ENCODE assay signal across 1 cellular context in genomic region chr5:137470111-137470920, GRCh38.
TF ChIP-seq lines count a peak whose summit lies in the region.

No MANE protein-coding gene starts in this region.

TF ChIP-seq in A549, 52 proteins besides CTCF, POLR2A, EP300 and RAD21 (continued from another document):
- TF ChIP-seq, protein P1, sequence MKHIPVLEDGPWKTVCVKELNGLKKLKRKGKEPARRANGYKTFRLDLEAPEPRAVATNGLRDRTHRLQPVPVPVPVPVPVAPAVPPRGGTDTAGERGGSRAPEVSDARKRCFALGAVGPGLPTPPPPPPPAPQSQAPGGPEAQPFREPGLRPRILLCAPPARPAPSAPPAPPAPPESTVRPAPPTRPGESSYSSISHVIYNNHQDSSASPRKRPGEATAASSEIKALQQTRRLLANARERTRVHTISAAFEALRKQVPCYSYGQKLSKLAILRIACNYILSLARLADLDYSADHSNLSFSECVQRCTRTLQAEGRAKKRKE (CRISPR knock-in tag; IDR thresholded peaks at IDR 0.05; ENCODE audit: low read depth), result peak; percentile 51; the same call in 1 of the 2 replicates
- no peak for TF ChIP-seq RFX5 (IDR thresholded peaks at IDR 0.05)
- peak; percentile 55; the same call in 1 of the 2 replicates for TF ChIP-seq HES2 (IDR thresholded peaks at IDR 0.05)
